Comparison of ENCODE assay signal across 10 cellular contexts in the genomic region with DNA sequence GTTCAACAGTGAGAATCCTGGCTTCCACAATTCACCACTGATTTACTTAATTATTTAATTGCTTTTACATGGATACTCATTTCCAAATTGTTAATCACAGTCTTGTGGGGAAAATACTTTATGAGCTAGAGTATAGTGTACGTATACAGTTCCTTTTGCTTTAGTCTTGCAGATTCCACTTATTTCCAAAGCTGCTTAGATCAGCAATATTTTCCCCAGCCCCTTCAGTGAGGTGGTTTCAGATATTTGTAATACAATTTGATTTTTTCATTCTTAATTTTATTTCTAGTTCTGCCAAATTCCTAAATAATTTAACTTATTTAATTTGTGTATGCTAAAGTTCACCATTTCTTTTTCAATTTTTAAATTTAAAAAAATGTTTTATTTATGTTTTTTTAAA. TPM values are rescaled to one million over a fixed set of nuclear protein-coding genes. Genes with fewer than 3 reads are reported as not detected.
"Had no signal": no experiment of that assay in that cellular context is flagged by ENCODE, and none has a peak within 500 bp of the region (broad histone marks: within the 10 kb centered on the region; RNA-seq: fewer than 3 reads in every experiment).

No MANE protein-coding gene starts in this region.

- H2AFZ ChIP-seq: GM23248 had no signal

- H3K27ac ChIP-seq: GM23248, KMS-11 had no signal

- FAIRE-seq: H54, HTR-8/SVneo had no signal

- H3K9ac ChIP-seq: GM23248, KMS-11 had no signal

- DNase-seq: GM23248, GOT3, H9, HCEC 1CT, Karpas-422, KBM-7 had no signal

- H3K4me3 ChIP-seq: GM23248 had no signal

- H3K4me2 ChIP-seq: KMS-11 had no signal

RNA-seq across cellular contexts. Expression of gene GABRA6, which starts 40.3 kb away (rescaled TPM):
- total RNA-seq: GM23248, H9, HT-29 had no signal
- polyA plus RNA-seq: GM23248 had no signal
